ENCODE assay signal across 11 cellular contexts in genomic region chr7:47314728-47315601, GRCh38.
A peak's percentile ranks its signal among the peaks of the same experiment; 100 is the strongest.
DNase-seq lines count a peak whose midpoint lies in the region; ATAC-seq, FAIRE-seq and TF ChIP-seq lines count a peak whose summit lies in the region.
"Had no signal": no experiment of that assay in that cellular context is flagged by ENCODE, and none has a peak within 500 bp of the region (broad histone marks: within the 10 kb centered on the region; RNA-seq: fewer than 3 reads in every experiment).

No MANE protein-coding gene starts in this region.

- intact Hi-C loops in Panc1 (cut with micrococcal nuclease; ENCODE audit: unreplicated experiment): no loop called here
- intact Hi-C loops in tibial artery (cut with DNase I; ENCODE audit: low total_unique reads): no loop called here

- no peak overlapping the region for H3K23ac ChIP-seq in H1 (ENCODE audit: insufficient read length)

- 0 out of 2 replicates have a peak overlapping the region, but pooled peaks have one; percentile 33 for H3K18ac ChIP-seq in H1 (ENCODE audit: extremely low read depth, low read length)

- no peaks in the 10 kb centered on the region for H3K23me2 ChIP-seq in H1 (ENCODE audit: low read depth, low read length)

- peak overlapping the region; percentile 56; the same call in 1 of the 2 replicates for H2AK5ac ChIP-seq in H1 (ENCODE audit: low read depth, low read length)

- H3K9ac ChIP-seq in H1 (replicated peaks in 1 of 4; ENCODE audit: extremely low read depth in 1 of 4, low read depth in 3 of 4, low read length in 3 of 4): no peak overlapping the region

- POLR2A ChIA-PET in Panc1 (lab: Charles Lee) (interaction anchor here (0.6 kb wide), 1 partner anchor 917 kb away, joined by 3 read pairs; no protein-coding TSS in a partner anchor), H1 (lab: Charles Lee; ENCODE audit: partially characterized antibody) (interaction anchor here (0.7 to 1.1 kb wide), 2 partner anchors 14 to 17 kb away, joined by 3 read pairs; no protein-coding TSS in a partner anchor)

- H4K91ac ChIP-seq in H1 (replicated peaks; ENCODE audit: insufficient read length, low read length): peak overlapping the region; percentile 58

- H2BK5ac ChIP-seq in H1 (ENCODE audit: low read depth, low read length): peak overlapping the region; percentile 73

- no peak overlapping the region for H3K14ac ChIP-seq in H1 (ENCODE audit: insufficient read length)

- H3K36me3 ChIP-seq in Panc1 (ENCODE audit: control insufficient read depth, insufficient read depth, low read length) (peaks cover 46% of the 10 kb centered on the region), H1 (ENCODE audit: control insufficient read depth in 2 of 4, insufficient read depth in 4 of 4, low read length in 3 of 4) (peaks cover 0 to 3% (median 0%) of the 10 kb centered on the region in 4 experiments; a peak in 1 of 8 replicates), mesodermal cell (ENCODE audit: control insufficient read depth, insufficient read depth, low read length) (peaks cover 24% of the 10 kb centered on the region), tibial artery (peaks cover 3 to 17% (median 5%) of the 10 kb centered on the region in 3 donors)

- no peaks in the 10 kb centered on the region for H3K27me3 ChIP-seq in Panc1 (ENCODE audit: control insufficient read depth, insufficient read depth, low read length)
- H3K27me3 ChIP-seq in H1 (replicated peaks in 1 of 4; ENCODE audit: control insufficient read depth in 3 of 4, extremely low read depth in 1 of 4, insufficient read depth in 3 of 4, low read length in 3 of 4): no peaks in the 10 kb centered on the region
- no peaks in the 10 kb centered on the region for H3K27me3 ChIP-seq in tibial artery

- peaks cover 11% of the 10 kb centered on the region for H3K4me1 ChIP-seq in Panc1 (ENCODE audit: control insufficient read depth, insufficient read depth, low read length)
- peaks cover 10 to 23% (median 19%) of the 10 kb centered on the region in 4 experiments for H3K4me1 ChIP-seq in H1 (replicated peaks in 1 of 4; ENCODE audit: control insufficient read depth in 3 of 4, insufficient read depth in 4 of 4, low read length in 3 of 4)
- peaks cover 32% of the 10 kb centered on the region for H3K4me1 ChIP-seq in mesodermal cell (ENCODE audit: control insufficient read depth, insufficient read depth, low read length, poor library complexity, severe bottlenecking)
- peaks cover 0 to 49% (median 27%) of the 10 kb centered on the region in 4 donors for H3K4me1 ChIP-seq in tibial artery

- H3K79me1 ChIP-seq in H1 (ENCODE audit: low read depth, low read length): no peaks in the 10 kb centered on the region

- H3K9me3 ChIP-seq in Panc1 (ENCODE audit: control insufficient read depth, insufficient read depth, low read depth, low read length) (no peaks in the 10 kb centered on the region), H1 (ENCODE audit: insufficient read depth in 2 of 2, low read depth in 1 of 2, low read length in 1 of 2) (no peaks in the 10 kb centered on the region), mesodermal cell (ENCODE audit: control insufficient read depth, low read length) (no peaks in the 10 kb centered on the region), tibial artery (no peaks in the 10 kb centered on the region)

- no peaks in the 10 kb centered on the region for H4K20me1 ChIP-seq in H1 (replicated peaks in 1 of 2; ENCODE audit: control insufficient read depth in 1 of 2, insufficient read depth in 2 of 2, low read length in 2 of 2)

- ATAC-seq in Panc1 (peak; percentile 43; the same call in 1 of the 2 replicates), HG03175 (IDR thresholded peaks at IDR 0.05; ENCODE audit: unreplicated experiment) (no peak)

- no peak for FAIRE-seq in H1 (lab: Jason Lieb, UNC)

- peak overlapping the region; percentile 86; the same call in 1 of the 2 replicates for H2BK12ac ChIP-seq in H1 (ENCODE audit: low read depth, low read length)

- H3K56ac ChIP-seq in H1 (replicated peaks; ENCODE audit: insufficient read length, low read depth, low read length): no peak overlapping the region

- TF ChIP-seq RAD21 in H1 (IDR thresholded peaks at IDR 0.05 in 1 of 2, conservative IDR thresholded peaks at IDR 0.05 in 1 of 2; ENCODE audit: low read depth in 2 of 2, low read length in 2 of 2): no peak

- BruUV-seq in Panc1 (replicated peaks; lab: Mats Ljungman, UMichigan): no TSS peak

- in situ Hi-C loops in Panc1 (cut with HindIII; ENCODE audit: low pct_unique_long_range_greater_than_20kb, low sequenced_read_pairs): no loop called here

- no peak overlapping the region for H4K5ac ChIP-seq in H1 (ENCODE audit: insufficient read length, low read depth, low read length)

- no peak overlapping the region for H3K4ac ChIP-seq in H1 (replicated peaks; ENCODE audit: insufficient read length, low read depth, low read length)

- CTCF ChIA-PET in Panc1 (lab: Charles Lee): no interaction called here
- CTCF ChIA-PET in H1 (lab: Charles Lee; ENCODE audit: partially characterized antibody): interaction anchor here (0.6 to 1.7 kb wide), 3 partner anchors 12 to 49 kb away, joined by 3 to 6 read pairs (median 5); no protein-coding TSS in a partner anchor

- H2BK20ac ChIP-seq in H1 (ENCODE audit: low read length): peak overlapping the region; percentile 67; the same call in 1 of the 2 replicates

- no peak for TF ChIP-seq EP300 in H1 (IDR thresholded peaks at IDR 0.05; ENCODE audit: borderline replicate concordance in 1 of 2, low read depth in 2 of 2, low read length in 2 of 2)

- H3K4me3 ChIP-seq in Panc1 (ENCODE audit: low read depth in 2 of 2, low read length in 2 of 2) (no peak overlapping the region), H1 (ENCODE audit: extremely low read depth in 1 of 4, insufficient read depth in 2 of 4, low read depth in 3 of 4, low read length in 4 of 4) (peak overlapping the region in 1 of 4 experiments; percentile 16; a peak in 1 of 8 replicates), mesodermal cell (ENCODE audit: extremely low read depth, insufficient read depth, low read length, poor library complexity, severe bottlenecking) (no peak overlapping the region), tibial artery (peak overlapping the region; percentile 17 to 36)

- no peak for DNase-seq in Panc1 (ENCODE audit: low read depth, low spot score)
- DNase-seq in H1 (ENCODE audit: low read depth in 1 of 2, low spot score in 2 of 2): peak in 1 of 2 experiments; percentile 52
- no peak for DNase-seq in tibial artery
- DNase-seq in NCI-H748 treated with DMSO at 0.1 percent for 48 hours (lab: John Stamatoyannopoulos, UW): no peak
- DNase-seq in middle frontal gyrus (ENCODE audit: extremely low spot score, low spot score): no peak
- DNase-seq in NCI-H1436 (lab: John Stamatoyannopoulos, UW): no peak
- DNase-seq: activated CD4-positive, alpha-beta T cell treated with anti-CD3 and anti-CD28 coated beads for 1 hour; GOT3; NCI-H526 had no signal

- no peak overlapping the region for H4K8ac ChIP-seq in H1 (ENCODE audit: extremely low read depth, insufficient read depth, low read length)

- WGBS in H1 (ENCODE audit: extremely low coverage in 1 of 2, insufficient coverage in 1 of 2, insufficient read length in 1 of 2, insufficient replicate concordance in 2 of 2, low coverage in 1 of 2, low lambda C conversion rate in 2 of 2, missing lambda C conversion rate in 1 of 2), 2 experiments: 59% methylated on average over 29 of the region's 29 CpGs; no CpG with 5 or more reads in 1 of the 2 experiments
- WGBS in mesodermal cell (ENCODE audit: insufficient coverage in 2 of 2), 2 experiments: 50 to 58% methylated on average over 23 to 27 of the region's 29 CpGs

- TF ChIP-seq POLR2A in H1 (IDR thresholded peaks at IDR 0.05; ENCODE audit: control extremely low read depth in 1 of 2, low read depth in 2 of 2, low read length in 2 of 2): no peak

- no peak overlapping the region for H2AFZ ChIP-seq in H1 (ENCODE audit: low read length)

- H3K27ac ChIP-seq in Panc1 (ENCODE audit: low read length) (peak overlapping the region; percentile 36; the same call in 1 of the 2 replicates), H1 (ENCODE audit: low read depth, low read length) (no peak overlapping the region), mesodermal cell (ENCODE audit: low read depth, low read length, severe bottlenecking) (peak overlapping the region; percentile 89), tibial artery (peak overlapping the region; percentile 72 to 75)

- no peak overlapping the region for H2BK120ac ChIP-seq in H1 (replicated peaks; ENCODE audit: low read depth, low read length)

- H3K79me2 ChIP-seq in H1 (ENCODE audit: control insufficient read depth in 1 of 2, insufficient read depth in 2 of 2, low read length in 2 of 2): no peaks in the 10 kb centered on the region

- peak overlapping the region; percentile 16 to 32; a peak in 3 of 4 replicates for H3K4me2 ChIP-seq in H1 (ENCODE audit: insufficient read depth in 1 of 2, low read depth in 2 of 2, low read length in 2 of 2)

- TF ChIP-seq CTCF in Panc1 (IDR thresholded peaks at IDR 0.05) (no peak), H1 (IDR thresholded peaks at IDR 0.05; ENCODE audit: control extremely low read depth in 1 of 3, insufficient read depth in 1 of 3, low read depth in 1 of 3, low read length in 3 of 3) (no peak), tibial artery (IDR thresholded peaks at IDR 0.05) (no peak)

- H2BK15ac ChIP-seq in H1 (ENCODE audit: low read length): no peak overlapping the region

TF ChIP-seq in H1, 55 proteins besides CTCF, POLR2A, EP300 and RAD21 (continues in another document):
- TF ChIP-seq HDAC6 (IDR thresholded peaks at IDR 0.05; ENCODE audit: low read depth, low read length) (no peak), CBX5 (IDR thresholded peaks at IDR 0.05; ENCODE audit: low read depth, low read length) (no peak), MAX (IDR thresholded peaks at IDR 0.05) (no peak), YY1 (IDR thresholded peaks at IDR 0.05; ENCODE audit: low read depth, low read length) (no peak), TAF7 (optimal IDR thresholded peaks at IDR 0.05; ENCODE audit: borderline replicate concordance, low read depth, low read length) (no peak), MAFK (IDR thresholded peaks at IDR 0.05; ENCODE audit: low read depth, low read length) (no peak), GABPA (IDR thresholded peaks at IDR 0.05; ENCODE audit: borderline replicate concordance, insufficient read depth, low read length) (no peak), SIX5 (IDR thresholded peaks at IDR 0.05; ENCODE audit: low read depth, low read length) (no peak), CREB1 (IDR thresholded peaks at IDR 0.05) (no peak), NANOG (IDR thresholded peaks at IDR 0.05; ENCODE audit: insufficient read depth, low read depth, low read length, poor library complexity, severe bottlenecking) (no peak), CTBP2 (IDR thresholded peaks at IDR 0.05; ENCODE audit: borderline replicate concordance, insufficient read depth, insufficient read length, low read length) (no peak), POU5F1 (IDR thresholded peaks at IDR 0.05; ENCODE audit: low read depth, low read length) (no peak), RFX5 (IDR thresholded peaks at IDR 0.05; ENCODE audit: borderline replicate concordance, low read depth, low read length) (no peak)

Comparison
In these comparisons a context has a peak if more than half of its experiments do, and no peak if none do; other contexts are left out.
1. H3K4me3 ChIP-seq: peak in tibial artery (2 of 2); none in Panc1 (0 of 2) and mesodermal cell (single experiment).